ENCODE assay signal across 8 cellular contexts in the genomic region with DNA sequence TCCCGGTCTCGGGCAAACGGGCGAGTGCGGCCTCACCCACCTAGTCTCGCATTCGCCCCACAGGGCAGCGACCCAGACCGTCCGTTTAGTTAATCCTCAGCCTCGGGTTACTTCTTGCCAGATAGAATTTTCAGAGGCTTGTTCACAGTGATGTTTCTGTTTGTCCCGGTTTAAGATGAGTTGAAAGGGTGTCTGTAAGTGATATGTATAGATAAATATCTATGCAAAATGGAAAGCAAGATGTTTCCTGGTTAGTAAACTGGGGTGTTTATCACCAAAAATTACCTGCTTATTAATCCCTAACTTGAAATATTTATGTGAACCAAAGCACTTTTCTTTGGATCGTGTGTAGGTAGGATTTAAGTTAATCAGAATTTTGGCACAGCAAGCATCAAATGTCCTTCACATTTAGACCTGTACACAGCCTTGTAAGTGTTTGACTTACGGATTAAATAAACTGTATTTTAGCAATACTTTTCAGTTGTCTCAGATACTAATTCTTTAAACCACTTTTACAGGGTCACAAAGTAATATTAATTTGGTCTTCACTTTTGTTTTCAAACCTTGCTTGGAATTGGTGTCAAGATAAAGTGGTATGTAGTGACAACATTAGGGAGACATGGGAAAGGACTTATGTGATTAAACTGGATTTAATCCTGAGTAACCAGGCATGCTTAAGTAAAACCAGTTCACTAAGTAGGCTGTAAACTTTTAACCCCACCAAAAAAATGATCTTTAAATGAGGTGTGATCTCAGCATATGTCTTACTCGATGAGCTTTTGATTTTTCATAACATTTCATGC. TPM values are rescaled to one million over a fixed set of nuclear protein-coding genes. Genes with fewer than 3 reads are reported as not detected.
A peak's percentile ranks its signal among the peaks of the same experiment; 100 is the strongest.
DNase-seq lines count a peak whose midpoint lies in the region; ATAC-seq, FAIRE-seq and TF ChIP-seq lines count a peak whose summit lies in the region.

No MANE protein-coding gene starts in this region.

- no peaks in the 10 kb centered on the region for H3K27me3 ChIP-seq in Karpas-422 (ENCODE audit: low read length)

- H4K20me1 ChIP-seq in Karpas-422 (ENCODE audit: insufficient read depth, low read depth, low read length), result peaks cover 6% of the 10 kb centered on the region; the same call in 1 of the 2 replicates

- FAIRE-seq in D721Med (lab: Jason Lieb, UNC), result peak; percentile 68

- DNase-seq in D721Med (ENCODE audit: insufficient read length, low spot score) (no peak), Karpas-422 (no peak), astrocyte of the cerebellum (ENCODE audit: low read depth) (no peak), kidney glomerular epithelial cell (lab: John Stamatoyannopoulos, UW) (peak; percentile 65), superior temporal gyrus (ENCODE audit: extremely low spot score) (peak; percentile 53), ACHN (no peak)
- DNase-seq in stimulated activated CD4-positive, alpha-beta T cell treated with anti-CD3 and anti-CD28 coated beads, Interleukin-12 subunit alpha, Interleukin-12 subunit beta, amount 100 ng/mL, for 4 hours, result no peak

- in situ Hi-C loops in astrocyte of the cerebellum (cut with HindIII; ENCODE audit: low sequenced_read_pairs) (loop anchor here (5.0 kb wide), 1 partner anchor 37 kb away; no protein-coding TSS in a partner anchor), ACHN (cut with HindIII; ENCODE audit: low pct_ligation_motif_present, low pct_unique_long_range_greater_than_20kb, low sequenced_read_pairs) (no loop called here)

- H3K79me2 ChIP-seq in Karpas-422 (ENCODE audit: low read length), result peaks cover 58% of the 10 kb centered on the region

- peaks cover 67% of the 10 kb centered on the region for H3K4me1 ChIP-seq in Karpas-422 (ENCODE audit: low read length)

- H3K4me2 ChIP-seq in Karpas-422 (ENCODE audit: low read depth, low read length, poor library complexity, severe bottlenecking), result peak overlapping the region; percentile 94

- no peak for ATAC-seq in HG02840 (IDR thresholded peaks at IDR 0.05; ENCODE audit: low FRiP score, unreplicated experiment)

- H3K27ac ChIP-seq in Karpas-422 (ENCODE audit: low read length), result peak overlapping the region; percentile 65

- H3K4me3 ChIP-seq in Karpas-422 (ENCODE audit: low read length), result peak overlapping the region; percentile 92
- peak overlapping the region; percentile 81 for H3K4me3 ChIP-seq in astrocyte of the cerebellum (ENCODE audit: low read depth, low read length)

- H2AFZ ChIP-seq in Karpas-422 (ENCODE audit: low read length), result 0 out of 2 replicates have a peak overlapping the region, but pooled peaks have one; percentile 54

- H3K36me3 ChIP-seq in Karpas-422 (ENCODE audit: insufficient read depth, low read length), result peaks cover 20% of the 10 kb centered on the region; the same call in 1 of the 2 replicates

- no peaks in the 10 kb centered on the region for H3K9me2 ChIP-seq in Karpas-422 (replicated peaks; ENCODE audit: insufficient read depth, low read length)

- no peak for TF ChIP-seq CTCF in D721Med (IDR thresholded peaks at IDR 0.05; ENCODE audit: insufficient read depth, missing control alignments)
- no peak for TF ChIP-seq CTCF in astrocyte of the cerebellum (IDR thresholded peaks at IDR 0.05; ENCODE audit: low read depth, low read length, missing control alignments)

- peak overlapping the region; percentile 91 for H3K9ac ChIP-seq in Karpas-422 (ENCODE audit: low read length)

- H3K9me3 ChIP-seq in Karpas-422 (ENCODE audit: low read length), result no peaks in the 10 kb centered on the region

RNA-seq across cellular contexts. Expression of a gene that starts 0.9 kb away (rescaled TPM):
- total RNA-seq in Karpas-422 (2014; rRNA removed; shearing (Covaris generic); ENCODE audit: low replicate concordance), result 10.0 and 14.7 TPM in 2 replicates

Comparison
In these comparisons a context has a peak if more than half of its experiments do, and no peak if none do; other contexts are left out.
1. DNase-seq: peak in kidney glomerular epithelial cell (single experiment) and superior temporal gyrus (single experiment); none in D721Med (single experiment), Karpas-422 (single experiment), astrocyte of the cerebellum (single experiment), stimulated activated CD4-positive, alpha-beta T cell treated with anti-CD3 and anti-CD28 coated beads, Interleukin-12 subunit alpha, Interleukin-12 subunit beta, amount 100 ng/mL, for 4 hours (single experiment) and ACHN (single experiment).